Comparison of ENCODE assay signal across 11 cellular contexts in genomic region chr17:12261354-12261753, GRCh38.
"Had no signal": no experiment of that assay in that cellular context is flagged by ENCODE, and none has a peak within 500 bp of the region (broad histone marks: within the 10 kb centered on the region; RNA-seq: fewer than 3 reads in every experiment).

No MANE protein-coding gene starts in this region.

- H3K4me2 ChIP-seq: KMS-11 had no signal

- ATAC-seq: HCT116 had no signal

- H3K9me3 Mint-ChIP-seq: HFFc6, IgD-negative memory B cell had no signal

- DNase-seq: GM23248, GOT3, H7, HFFc6, Karpas-422, KBM-7 had no signal

- H3K27ac Mint-ChIP-seq: HFFc6, IgD-negative memory B cell had no signal

- H3K4me1 Mint-ChIP-seq: IgD-negative memory B cell had no signal

- H3K4me3 ChIP-seq: GM23248, HAP-1 had no signal

- H3K27ac ChIP-seq: GM23248, HL-60, KMS-11 had no signal

- H3K36me3 Mint-ChIP-seq: IgD-negative memory B cell had no signal

- H3K9me3 ChIP-seq: HAP-1 had no signal

- H3K4me3 Mint-ChIP-seq: HFFc6, IgD-negative memory B cell had no signal

- H3K4me1 ChIP-seq: HAP-1 had no signal
